2 cellular contexts compared by ENCODE assay signal in the genomic region with DNA sequence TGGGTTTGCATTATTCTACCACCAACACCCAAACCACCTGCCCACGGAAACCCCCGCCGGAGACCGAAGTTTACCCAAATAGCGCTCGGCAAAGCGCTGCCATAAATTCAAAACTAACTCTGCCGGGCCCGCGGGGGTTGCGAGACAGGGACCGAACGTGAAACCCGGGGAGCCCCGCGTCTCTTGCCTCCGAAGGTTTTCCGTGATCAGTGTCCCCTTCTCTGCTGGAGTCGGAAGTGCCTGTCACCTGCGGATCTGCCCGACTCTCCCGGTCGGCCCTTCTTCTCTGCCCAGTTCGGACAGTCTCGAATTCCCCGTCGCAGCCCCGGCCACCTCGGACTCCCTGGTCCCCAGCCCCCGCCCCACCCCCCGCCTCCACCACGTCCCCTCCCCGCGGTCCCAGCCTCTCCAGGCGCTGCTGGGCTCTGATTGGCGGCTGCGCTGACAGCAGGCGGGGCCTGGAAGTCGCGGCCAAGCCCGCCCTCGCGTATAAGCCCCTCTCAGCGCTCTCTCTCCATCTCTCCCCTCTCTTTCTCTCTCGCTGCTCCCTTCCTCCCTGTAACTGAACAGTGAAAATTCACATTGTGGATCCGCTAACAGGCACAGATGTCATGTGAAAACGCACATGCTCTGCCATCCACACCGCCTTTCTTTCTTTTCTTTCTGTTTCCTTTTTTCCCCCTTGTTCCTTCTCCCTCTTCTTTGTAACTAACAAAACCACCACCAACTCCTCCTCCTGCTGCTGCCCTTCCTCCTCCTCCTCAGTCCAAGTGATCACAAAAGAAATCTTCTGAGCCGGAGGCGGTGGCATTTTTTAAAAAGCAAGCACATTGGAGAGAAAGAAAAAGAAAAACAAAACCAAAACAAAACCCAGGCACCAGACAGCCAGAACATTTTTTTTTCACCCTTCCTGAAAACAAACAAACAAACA.
TF ChIP-seq lines count a peak whose summit lies in the region.

A gene (plus strand): TSS at position 517 of the 931 bp plus-strand sequence. CDS start 642 bp downstream, outside the sequence.

TF ChIP-seq in IMR-90, 13 proteins besides CTCF, POLR2A, EP300 and RAD21:
- TF ChIP-seq, protein P1, sequence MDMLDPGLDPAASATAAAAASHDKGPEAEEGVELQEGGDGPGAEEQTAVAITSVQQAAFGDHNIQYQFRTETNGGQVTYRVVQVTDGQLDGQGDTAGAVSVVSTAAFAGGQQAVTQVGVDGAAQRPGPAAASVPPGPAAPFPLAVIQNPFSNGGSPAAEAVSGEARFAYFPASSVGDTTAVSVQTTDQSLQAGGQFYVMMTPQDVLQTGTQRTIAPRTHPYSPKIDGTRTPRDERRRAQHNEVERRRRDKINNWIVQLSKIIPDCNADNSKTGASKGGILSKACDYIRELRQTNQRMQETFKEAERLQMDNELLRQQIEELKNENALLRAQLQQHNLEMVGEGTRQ (IDR thresholded peaks at IDR 0.05; ENCODE audit: low read depth, low read length) = no peak
- TF ChIP-seq FOS (IDR thresholded peaks at IDR 0.05; ENCODE audit: low read depth, low read length) = no peak
- TF ChIP-seq CHD1 (IDR thresholded peaks at IDR 0.05; ENCODE audit: low read depth, low read length) = no peak
- TF ChIP-seq BHLHE40 (IDR thresholded peaks at IDR 0.05; ENCODE audit: low read depth, low read length) = no peak
- TF ChIP-seq MAZ (IDR thresholded peaks at IDR 0.05; ENCODE audit: borderline replicate concordance, low read depth, low read length) = no peak

TF ChIP-seq in H1, 55 proteins besides CTCF, POLR2A, EP300 and RAD21:
- TF ChIP-seq POU5F1 (IDR thresholded peaks at IDR 0.05; ENCODE audit: low read depth, low read length) (no peak), CHD2 (IDR thresholded peaks at IDR 0.05; ENCODE audit: low read length) (peak; percentile 46; the same call in 1 of the 2 replicates), ZNF274 (IDR thresholded peaks at IDR 0.05; ENCODE audit: borderline replicate concordance, extremely low read depth, low read length) (no peak), SAP30 (IDR thresholded peaks at IDR 0.05; ENCODE audit: insufficient read depth, insufficient replicate concordance, low read length) (peak; percentile 57), SIN3A (conservative IDR thresholded peaks at IDR 0.05 in 1 of 2, IDR thresholded peaks at IDR 0.05 in 1 of 2; ENCODE audit: low read depth in 1 of 2, low read length in 2 of 2) (peak in 1 of 2 experiments; percentile 61; a peak in 1 of 4 replicates), FOSL1 (IDR thresholded peaks at IDR 0.05; ENCODE audit: insufficient read depth, low read depth, low read length) (no peak), HDAC2 (IDR thresholded peaks at IDR 0.05; ENCODE audit: borderline replicate concordance in 1 of 2, low read depth in 2 of 2, low read length in 2 of 2) (peak in 1 of 2 experiments; percentile 61; a peak in 2 of 4 replicates), EGR1 (IDR thresholded peaks at IDR 0.05; ENCODE audit: borderline replicate concordance, low read depth, low read length) (peak; percentile 60), BCL11A (IDR thresholded peaks at IDR 0.05; ENCODE audit: low read depth in 2 of 2, low read length in 2 of 2) (no peak), ASH2L (IDR thresholded peaks at IDR 0.05; ENCODE audit: low read length) (peak; percentile 32), TBP (IDR thresholded peaks at IDR 0.05; ENCODE audit: low read depth, low read length) (no peak), TAF7 (optimal IDR thresholded peaks at IDR 0.05; ENCODE audit: borderline replicate concordance, low read depth, low read length) (peak; percentile 16), CREB1 (IDR thresholded peaks at IDR 0.05) (0 out of 2 replicates have a peak, but pooled peaks have one; percentile 17), KDM4A (IDR thresholded peaks at IDR 0.05; ENCODE audit: low read depth, low read length, severe bottlenecking) (peak; percentile 84)
- TF ChIP-seq, protein P2, sequence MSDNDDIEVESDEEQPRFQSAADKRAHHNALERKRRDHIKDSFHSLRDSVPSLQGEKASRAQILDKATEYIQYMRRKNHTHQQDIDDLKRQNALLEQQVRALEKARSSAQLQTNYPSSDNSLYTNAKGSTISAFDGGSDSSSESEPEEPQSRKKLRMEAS (IDR thresholded peaks at IDR 0.05) = peak; percentile 9; the same call in 1 of the 2 replicates
- TF ChIP-seq, protein P3, sequence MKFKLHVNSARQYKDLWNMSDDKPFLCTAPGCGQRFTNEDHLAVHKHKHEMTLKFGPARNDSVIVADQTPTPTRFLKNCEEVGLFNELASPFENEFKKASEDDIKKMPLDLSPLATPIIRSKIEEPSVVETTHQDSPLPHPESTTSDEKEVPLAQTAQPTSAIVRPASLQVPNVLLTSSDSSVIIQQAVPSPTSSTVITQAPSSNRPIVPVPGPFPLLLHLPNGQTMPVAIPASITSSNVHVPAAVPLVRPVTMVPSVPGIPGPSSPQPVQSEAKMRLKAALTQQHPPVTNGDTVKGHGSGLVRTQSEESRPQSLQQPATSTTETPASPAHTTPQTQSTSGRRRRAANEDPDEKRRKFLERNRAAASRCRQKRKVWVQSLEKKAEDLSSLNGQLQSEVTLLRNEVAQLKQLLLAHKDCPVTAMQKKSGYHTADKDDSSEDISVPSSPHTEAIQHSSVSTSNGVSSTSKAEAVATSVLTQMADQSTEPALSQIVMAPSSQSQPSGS (IDR thresholded peaks at IDR 0.05; ENCODE audit: low read length) = no peak
TF ChIP-seq in H1: peak in this region for 10.
